Comparison of ENCODE assay signal across 1 cellular context in the genomic region with DNA sequence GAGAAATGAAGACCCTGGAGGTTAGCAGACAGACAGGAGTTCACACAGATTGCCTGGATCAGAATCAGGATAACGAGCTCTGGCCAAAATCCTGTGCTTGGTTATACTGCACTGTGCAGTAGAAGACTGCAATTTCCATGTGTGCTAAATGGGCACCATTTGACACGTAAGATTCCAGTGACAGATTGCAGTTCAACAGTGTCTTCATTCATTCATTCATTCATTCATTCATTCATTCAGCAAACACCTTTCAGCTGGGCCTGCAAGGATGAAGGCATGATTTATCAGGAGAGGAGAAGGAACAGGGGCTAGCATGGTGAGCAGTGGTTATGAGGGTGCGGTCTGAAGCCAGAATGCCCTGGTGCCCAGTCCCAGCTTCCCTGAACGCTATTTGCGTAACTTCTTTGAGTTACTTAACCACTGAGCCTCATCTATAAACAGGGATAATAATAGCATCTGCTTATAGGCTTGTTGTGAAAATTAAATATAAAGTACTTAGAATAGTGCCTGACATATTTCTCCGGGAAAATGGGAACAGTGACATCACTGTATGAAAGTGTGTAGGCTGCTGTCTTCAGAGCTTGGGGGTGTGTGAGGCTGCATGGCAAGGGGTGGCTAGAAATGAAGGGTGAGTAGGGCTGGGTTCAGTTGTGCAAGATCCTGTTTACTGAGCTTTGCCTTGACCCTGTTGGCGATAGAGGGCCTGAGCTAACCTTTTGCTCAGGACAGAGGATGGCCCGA.
TF ChIP-seq lines count a peak whose summit lies in the region.

No MANE protein-coding gene starts in this region.

TF ChIP-seq in SK-N-SH, 30 proteins besides CTCF, POLR2A, EP300 and RAD21:
- TF ChIP-seq JUND (IDR thresholded peaks at IDR 0.05) (no peak), TCF12 (IDR thresholded peaks at IDR 0.05) (no peak), FOXJ3 (CRISPR knock-in tag; IDR thresholded peaks at IDR 0.05) (no peak), ELF1 (IDR thresholded peaks at IDR 0.05) (no peak)
